In the genomic region with DNA sequence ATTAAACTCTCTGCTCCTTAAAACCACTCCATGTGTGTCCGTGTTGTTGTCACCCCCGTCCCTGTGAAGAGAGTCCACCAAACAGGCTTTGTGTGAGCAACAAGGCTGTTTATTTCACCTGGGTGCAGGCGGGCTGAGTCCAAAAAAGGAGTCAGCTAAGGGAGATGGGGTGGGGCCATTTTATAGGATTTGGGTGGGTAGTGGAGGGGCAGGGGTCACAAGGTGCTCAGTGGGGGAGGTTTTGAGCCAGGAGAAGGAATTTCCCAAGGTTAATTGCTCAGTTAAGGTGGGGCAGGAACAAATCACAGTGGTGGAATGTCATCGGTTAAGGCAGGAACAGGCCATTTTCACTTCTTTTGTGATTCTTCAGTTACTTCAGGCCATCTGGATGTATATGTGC, we compare ENCODE assay signal across 6 cellular contexts. TPM values are rescaled to one million over a fixed set of nuclear protein-coding genes. Genes with fewer than 3 reads are reported as not detected.
"Had no signal": no experiment of that assay in that cellular context is flagged by ENCODE, and none has a peak within 500 bp of the region (broad histone marks: within the 10 kb centered on the region; RNA-seq: fewer than 3 reads in every experiment).

No MANE protein-coding gene starts in this region.

RNA-seq across cellular contexts. Expression of a gene that starts 1.4 kb away (rescaled TPM):
- total RNA-seq: GM23248, H1, H9, HT-29, IMR-90, K562 had no signal
- polyA plus RNA-seq: GM23248, IMR-90, K562 had no signal
